8 cellular contexts compared by ENCODE assay signal in the genomic region with DNA sequence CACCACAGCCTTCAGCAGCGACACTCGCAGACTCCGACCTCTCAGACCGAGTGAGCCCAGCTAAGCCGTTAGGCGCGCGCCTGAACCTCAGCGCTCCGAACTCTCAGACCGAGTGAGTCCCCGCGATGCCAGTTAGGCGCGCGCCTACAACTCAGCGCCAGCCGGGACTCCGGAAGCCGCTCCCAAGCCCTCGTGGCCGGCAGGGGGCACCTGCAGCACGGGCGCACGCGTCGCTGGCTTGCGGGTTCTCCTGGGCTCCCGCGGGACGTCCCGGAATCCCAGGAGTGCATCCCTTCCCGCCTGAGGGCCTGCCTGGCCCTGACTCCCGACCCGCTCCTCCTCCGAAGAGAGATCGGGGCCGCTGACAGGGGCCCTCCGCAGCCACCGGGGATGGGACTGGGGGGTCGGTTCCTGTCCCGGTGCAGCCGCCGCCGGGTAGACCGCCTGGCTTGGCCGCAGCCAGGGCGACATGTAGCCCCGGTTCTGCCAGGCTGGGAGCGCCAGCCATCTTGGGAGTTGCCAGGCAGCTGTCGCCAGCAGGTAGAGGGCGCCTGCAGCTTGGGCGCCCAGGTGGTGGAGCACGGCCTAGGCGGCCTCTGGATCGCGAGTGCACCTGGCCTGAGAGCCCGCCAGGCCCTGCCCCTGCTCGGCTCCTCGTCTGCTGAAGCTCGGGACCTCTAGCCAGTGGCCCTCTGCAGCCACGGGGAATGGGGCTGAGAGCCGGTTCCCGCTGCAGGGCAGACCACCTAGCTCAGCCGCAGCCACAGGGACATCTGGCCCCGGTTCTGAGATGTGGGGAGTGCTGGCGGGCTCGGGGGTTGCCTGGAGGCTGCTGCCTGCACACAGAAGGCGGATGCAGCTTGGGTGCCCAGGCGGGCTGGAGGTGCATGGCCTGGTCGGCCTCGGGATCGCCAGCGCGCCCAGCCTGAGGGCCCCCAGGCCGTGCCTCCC. TPM values are rescaled to one million over a fixed set of nuclear protein-coding genes. Genes with fewer than 3 reads are reported as not detected.
DNase-seq lines count a peak whose midpoint lies in the region; ATAC-seq and TF ChIP-seq lines count a peak whose summit lies in the region.

Gene ANKRD18A, minus strand, starts transcription at position 114 of the 951 bp plus-strand sequence. CDS start 311 bp downstream, outside the sequence.

- peak within 1 kb of the TSS; percentile 49 to 66 for H3K27ac ChIP-seq in esophagus (ENCODE audit: low read depth in 2 of 2, low read length in 1 of 2)

- ATAC-seq in GM18907 (IDR thresholded peaks at IDR 0.05; ENCODE audit: unreplicated experiment) (peak; percentile 79), HG03280 (IDR thresholded peaks at IDR 0.05; ENCODE audit: unreplicated experiment) (peak; percentile 58)

- H3K27me3 ChIP-seq in esophagus (ENCODE audit: control insufficient read depth in 1 of 2, insufficient read depth in 2 of 2, low read length in 2 of 2): peaks cover 0 to 4% of the 10 kb centered on the region in 2 donors
- peaks cover 36% of the 10 kb centered on the region for H3K27me3 ChIP-seq in mononuclear cell (ENCODE audit: insufficient read depth, low read length)

- H3K36me3 ChIP-seq in esophagus (ENCODE audit: control insufficient read depth in 2 of 2, insufficient read depth in 2 of 2, low read length in 1 of 2): no peaks in the 10 kb centered on the region

- DNase-seq in AG04449 (ENCODE audit: low read depth, low spot score): no peak
- DNase-seq in NCI-H524 (lab: John Stamatoyannopoulos, UW): peak; percentile 83 to 93
- DNase-seq in activated CD8-positive, alpha-beta memory T cell treated with anti-CD3 and anti-CD28 coated beads, Interleukin-2, amount 50 U/mL, for 48 hours: peak; percentile 87
- DNase-seq in stimulated activated CD8-positive, alpha-beta memory T cell treated with anti-CD3 and anti-CD28 coated beads, Interleukin-2, amount 100 ng/mL, for 48 hours (ENCODE audit: low read depth in 2 of 2): peak; percentile 46 to 67

- H3K9me3 ChIP-seq in esophagus (ENCODE audit: control insufficient read depth in 2 of 2, insufficient read depth in 1 of 2, low read depth in 1 of 2, low read length in 1 of 2): no peaks in the 10 kb centered on the region
- H3K9me3 ChIP-seq in mononuclear cell (ENCODE audit: low read depth, low read length): peaks cover 7% of the 10 kb centered on the region

- CTCF ChIA-PET in AG04449 (lab: Yijun Ruan, JAX): no interaction called here

- peaks cover 2 to 15% of the 10 kb centered on the region in 2 donors for H3K4me1 ChIP-seq in esophagus (ENCODE audit: control insufficient read depth in 2 of 2, insufficient read depth in 2 of 2, low read length in 1 of 2)
- peaks cover 28% of the 10 kb centered on the region for H3K4me1 ChIP-seq in mononuclear cell (ENCODE audit: insufficient read depth, low read length)

- peak; percentile 79 for TF ChIP-seq CTCF in AG04449 (IDR thresholded peaks at IDR 0.05; ENCODE audit: insufficient read depth, low read length, missing control alignments)

- H3K4me3 ChIP-seq in AG04449 (ENCODE audit: low read depth, low read length): peak within 1 kb of the TSS; percentile 37
- peak within 1 kb of the TSS; percentile 54 to 69 for H3K4me3 ChIP-seq in esophagus (ENCODE audit: low read depth in 1 of 2, low read length in 2 of 2)
- H3K4me3 ChIP-seq in mononuclear cell (ENCODE audit: low read length): peak within 1 kb of the TSS; percentile 45

- 1 to 2% methylated on average over 74 to 76 of the region's 76 CpGs for WGBS in esophagus, 2 donors

- POLR2A ChIA-PET in AG04449 (lab: Yijun Ruan, JAX): no interaction called here

RNA-seq across cellular contexts. Expression of gene ANKRD18A, which starts in this region (rescaled TPM):
- 1 to 10 TPM; 1.2 to 7.1 TPM for polyA plus RNA-seq in esophagus
- 2.0 TPM for total RNA-seq in mononuclear cell
